10 cellular contexts compared by ENCODE assay signal in genomic region chr14:88146881-88147649, GRCh38.
"Had no signal": no experiment of that assay in that cellular context is flagged by ENCODE, and none has a peak within 500 bp of the region (broad histone marks: within the 10 kb centered on the region; RNA-seq: fewer than 3 reads in every experiment).

No MANE protein-coding gene starts in this region.

- H3K4me3 Mint-ChIP-seq: HFFc6, IgD-negative memory B cell had no signal

- H3K9me3 ChIP-seq: HAP-1 had no signal

- H3K4me1 Mint-ChIP-seq: IgD-negative memory B cell had no signal

- H3K4me3 ChIP-seq: GM23248, HAP-1 had no signal

- ATAC-seq: HCT116, HepG2 had no signal

- H3K36me3 ChIP-seq: HAP-1 had no signal

- DNase-seq: GM23248, GOT3, H7, HFFc6, KBM-7 had no signal

- H3K9me3 Mint-ChIP-seq: IgD-negative memory B cell had no signal

- H3K27ac ChIP-seq: GM23248, HL-60 had no signal

- H3K9ac ChIP-seq: GM23248 had no signal

- H3K27ac Mint-ChIP-seq: HFFc6 had no signal

- H3K4me1 ChIP-seq: HAP-1 had no signal

- H3K36me3 Mint-ChIP-seq: IgD-negative memory B cell had no signal
